Comparison of ENCODE assay signal across 15 cellular contexts in the genomic region with DNA sequence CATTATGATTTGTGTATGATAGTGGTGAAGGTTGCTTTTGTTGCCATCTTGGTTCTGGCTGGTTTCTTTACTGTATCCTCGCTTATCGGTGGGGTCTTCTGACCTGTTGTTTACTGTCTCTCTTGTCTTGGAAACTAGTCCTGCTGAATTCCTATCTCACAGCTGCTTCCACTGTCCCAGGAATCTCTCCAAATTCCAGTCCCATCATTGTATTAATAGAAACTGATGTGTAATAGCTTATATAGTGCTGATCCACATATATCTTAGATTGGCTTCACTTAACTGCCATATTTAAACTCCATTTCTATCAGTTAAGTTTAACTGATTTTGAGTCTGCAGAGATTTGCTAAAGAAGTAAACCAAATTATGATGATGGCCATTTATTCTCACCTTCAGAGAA. TPM values are rescaled to one million over a fixed set of nuclear protein-coding genes. Genes with fewer than 3 reads are reported as not detected.
DNase-seq lines count a peak whose midpoint lies in the region; ATAC-seq and TF ChIP-seq lines count a peak whose summit lies in the region.
"Had no signal": no experiment of that assay in that cellular context is flagged by ENCODE, and none has a peak within 500 bp of the region (broad histone marks: within the 10 kb centered on the region; RNA-seq: fewer than 3 reads in every experiment).

No MANE protein-coding gene starts in this region.

- H3K14ac ChIP-seq in mesenchymal stem cell (ENCODE audit: low read length in 2 of 2): no peak overlapping the region

- no peak overlapping the region for H3K18ac ChIP-seq in mesenchymal stem cell (ENCODE audit: low read depth in 1 of 2, low read length in 2 of 2)

- no peak overlapping the region for H3K4ac ChIP-seq in mesenchymal stem cell (ENCODE audit: low read depth in 1 of 2, low read length in 2 of 2)

- no peak overlapping the region for H2BK120ac ChIP-seq in mesenchymal stem cell (ENCODE audit: low read depth, low read length)

- no peak overlapping the region for H2AFZ ChIP-seq in mesenchymal stem cell (ENCODE audit: low read depth, low read length)

- DNase-seq in AG20443 (ENCODE audit: low spot score) (peak; percentile 11), mesenchymal stem cell (no peak)
- DNase-seq: DMS79 treated with DMSO at 0.1 percent for 48 hours, KG1, MV-4-11, NCI-H1694 treated with DMSO at 0.1 percent for 48 hours, NCI-H2107 had no signal

- peak overlapping the region in 1 of 2 experiments; percentile 33 for H3K4me3 ChIP-seq in mesenchymal stem cell (ENCODE audit: insufficient read depth in 1 of 2, low read depth in 1 of 2, low read length in 2 of 2)
- no peak overlapping the region for H3K4me3 ChIP-seq in skeletal muscle satellite cell (ENCODE audit: low read length)
- H3K4me3 ChIP-seq: A549, SJSA1 had no signal

- H3K23ac ChIP-seq in mesenchymal stem cell (ENCODE audit: low read length in 2 of 2): no peak overlapping the region

- H3K79me1 ChIP-seq in mesenchymal stem cell (replicated peaks; ENCODE audit: low read length, poor library complexity, severe bottlenecking): peaks cover 9% of the 10 kb centered on the region

- no peak overlapping the region for H4K91ac ChIP-seq in mesenchymal stem cell (ENCODE audit: low read length)

- WGBS in mesenchymal stem cell: no CpG with 5 or more reads among the region's 2 CpGs

- no peak overlapping the region for H4K8ac ChIP-seq in mesenchymal stem cell (ENCODE audit: low read length)

- peaks cover 11% of the 10 kb centered on the region for H3K4me1 ChIP-seq in mesenchymal stem cell (ENCODE audit: control insufficient read depth, insufficient read depth, low read depth, low read length)
- peaks cover 41% of the 10 kb centered on the region for H3K4me1 ChIP-seq in skeletal muscle satellite cell (ENCODE audit: control insufficient read depth, insufficient read depth, low read length)

- no peaks in the 10 kb centered on the region for H3K27me3 ChIP-seq in mesenchymal stem cell (ENCODE audit: control insufficient read depth in 1 of 2, insufficient read depth in 1 of 2, low read length in 2 of 2)
- no peaks in the 10 kb centered on the region for H3K27me3 ChIP-seq in skeletal muscle satellite cell (ENCODE audit: control insufficient read depth, insufficient read depth, low read length)
- H3K27me3 ChIP-seq: SJSA1 had no signal

- no peak overlapping the region for H3K27ac ChIP-seq in mesenchymal stem cell (ENCODE audit: low read length, poor library complexity, severe bottlenecking)
- H3K27ac ChIP-seq: A549, SJSA1 had no signal

- no peak overlapping the region for H2BK15ac ChIP-seq in mesenchymal stem cell (ENCODE audit: low read depth, poor library complexity, severe bottlenecking)

- H2BK5ac ChIP-seq in mesenchymal stem cell (ENCODE audit: low read depth, low read length, poor library complexity, severe bottlenecking): no peak overlapping the region

- peak overlapping the region; percentile 78 for H2AK5ac ChIP-seq in mesenchymal stem cell (ENCODE audit: low read length, severe bottlenecking)

- H3K9ac ChIP-seq in mesenchymal stem cell (ENCODE audit: low read length) (peak overlapping the region; percentile 48), skeletal muscle satellite cell (ENCODE audit: low read depth, low read length) (peak overlapping the region; percentile 11)

- H3K4me2 ChIP-seq in mesenchymal stem cell (ENCODE audit: low read length, poor library complexity, severe bottlenecking) (no peak overlapping the region), skeletal muscle satellite cell (ENCODE audit: low read length) (peak overlapping the region; percentile 48)
- H3K4me2 ChIP-seq: A549 had no signal

- peak; percentile 6; the same call in 1 of the 3 replicates for ATAC-seq in SK-N-SH treated with all-trans-retinoic acid at 6 μM for 48 hours
- ATAC-seq in HG02678 (IDR thresholded peaks at IDR 0.05; ENCODE audit: unreplicated experiment): no peak
- ATAC-seq in GM21447 (IDR thresholded peaks at IDR 0.05; ENCODE audit: unreplicated experiment): no peak
- ATAC-seq in HG03196 (IDR thresholded peaks at IDR 0.05; ENCODE audit: unreplicated experiment): no peak
- ATAC-seq: A549, HepG2 had no signal

- H3K36me3 ChIP-seq in mesenchymal stem cell (ENCODE audit: control insufficient read depth in 1 of 2, insufficient read depth in 2 of 2, low read depth in 1 of 2, low read length in 2 of 2): peaks cover 2 to 29% of the 10 kb centered on the region in 2 experiments
- H3K36me3 ChIP-seq in skeletal muscle satellite cell (ENCODE audit: insufficient read depth, low read length): peaks cover 11% of the 10 kb centered on the region

- H3K9me3 ChIP-seq in mesenchymal stem cell (ENCODE audit: control insufficient read depth, low read length): no peaks in the 10 kb centered on the region
- no peaks in the 10 kb centered on the region for H3K9me3 ChIP-seq in skeletal muscle satellite cell (replicated peaks; ENCODE audit: low read length)
- H3K9me3 ChIP-seq: A549, SJSA1 had no signal

- no peak overlapping the region for H2BK12ac ChIP-seq in mesenchymal stem cell (ENCODE audit: low read length in 2 of 2)

TF ChIP-seq in SK-N-SH treated with all-trans-retinoic acid at 6 μM for 48 hours, 23 proteins besides CTCF, POLR2A, EP300 and RAD21:
- TF ChIP-seq ZNF70 (CRISPR knock-in tag; IDR thresholded peaks at IDR 0.05): no peak
- TF ChIP-seq, protein P1, sequence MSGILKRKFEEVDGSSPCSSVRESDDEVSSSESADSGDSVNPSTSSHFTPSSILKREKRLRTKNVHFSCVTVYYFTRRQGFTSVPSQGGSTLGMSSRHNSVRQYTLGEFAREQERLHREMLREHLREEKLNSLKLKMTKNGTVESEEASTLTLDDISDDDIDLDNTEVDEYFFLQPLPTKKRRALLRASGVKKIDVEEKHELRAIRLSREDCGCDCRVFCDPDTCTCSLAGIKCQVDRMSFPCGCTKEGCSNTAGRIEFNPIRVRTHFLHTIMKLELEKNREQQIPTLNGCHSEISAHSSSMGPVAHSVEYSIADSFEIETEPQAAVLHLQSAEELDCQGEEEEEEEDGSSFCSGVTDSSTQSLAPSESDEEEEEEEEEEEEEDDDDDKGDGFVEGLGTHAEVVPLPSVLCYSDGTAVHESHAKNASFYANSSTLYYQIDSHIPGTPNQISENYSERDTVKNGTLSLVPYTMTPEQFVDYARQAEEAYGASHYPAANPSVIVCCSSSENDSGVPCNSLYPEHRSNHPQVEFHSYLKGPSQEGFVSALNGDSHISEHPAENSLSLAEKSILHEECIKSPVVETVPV (CRISPR knock-in tag; IDR thresholded peaks at IDR 0.05): no peak

RNA-seq across cellular contexts. Expression of a gene that starts 5.9 kb away (rescaled TPM):
- 38.6 TPM for polyA plus RNA-seq in mesenchymal stem cell (2013, experiment 1 of 2)
- polyA plus RNA-seq in mesenchymal stem cell (2013, experiment 2 of 2): 42.0 TPM
- 6.1 and 8.1 TPM in 2 replicates for total RNA-seq in skeletal muscle satellite cell (2012; rRNA removed)

RNA-seq across cellular contexts. Expression of a gene that starts 6.0 kb away (rescaled TPM):
- 3.5 TPM for polyA plus RNA-seq in mesenchymal stem cell (2013, experiment 1 of 2)
- polyA plus RNA-seq in mesenchymal stem cell (2013, experiment 2 of 2): 3.6 TPM
- total RNA-seq in skeletal muscle satellite cell (2012; rRNA removed): 3.1 and 3.8 TPM in 2 replicates
